Comparison of ENCODE assay signal across 1 cellular context in genomic region chr10:74079028-74079913, GRCh38.
TF ChIP-seq lines count a peak whose summit lies in the region.

No MANE protein-coding gene starts in this region.

TF ChIP-seq in GM23338, 12 proteins besides CTCF, POLR2A, EP300 and RAD21 (continued from another document):
- TF ChIP-seq ZNF462 (CRISPR knock-in tag; IDR thresholded peaks at IDR 0.05) (no peak), NANOG (IDR thresholded peaks at IDR 0.05; ENCODE audit: borderline replicate concordance) (no peak)
